ENCODE assay signal across 22 cellular contexts in the genomic region with DNA sequence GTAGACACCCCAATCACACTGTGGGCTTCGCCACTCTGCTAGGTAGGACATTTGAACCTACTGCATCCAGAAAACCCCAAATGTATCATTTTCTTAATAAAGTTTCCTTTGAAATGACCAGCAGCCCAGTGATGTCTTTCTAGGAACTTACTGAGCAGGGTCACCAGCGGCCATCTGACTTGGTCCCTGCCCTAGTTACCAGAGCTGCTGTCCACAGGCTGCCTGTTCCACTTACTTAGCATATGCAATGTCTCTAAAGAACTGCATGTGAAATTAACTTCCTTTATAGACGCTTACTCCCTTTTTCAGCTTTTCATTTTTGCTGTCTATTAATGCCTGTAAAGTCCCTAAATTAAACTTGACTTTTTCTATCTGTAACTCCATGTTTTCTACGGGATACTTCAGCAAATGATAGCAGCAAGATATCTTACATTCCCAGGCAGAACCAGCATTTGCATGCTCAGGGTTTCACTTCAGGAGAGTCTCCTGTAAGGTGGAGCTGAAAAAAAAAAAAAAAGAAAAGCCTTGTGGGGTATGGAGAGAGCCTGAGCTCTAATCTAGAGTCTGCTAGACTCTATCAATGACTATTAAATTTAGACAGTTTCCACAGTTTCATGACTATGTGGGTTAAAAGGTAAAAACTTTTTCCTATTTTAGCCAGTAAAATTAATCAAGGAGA.
DNase-seq lines count a peak whose midpoint lies in the region; ATAC-seq and TF ChIP-seq lines count a peak whose summit lies in the region.
"Had no signal": no experiment of that assay in that cellular context is flagged by ENCODE, and none has a peak within 500 bp of the region (broad histone marks: within the 10 kb centered on the region; RNA-seq: fewer than 3 reads in every experiment).

No MANE protein-coding gene starts in this region.

- H3K27me3 ChIP-seq in H9 (ENCODE audit: insufficient read depth, low read length) (no peaks in the 10 kb centered on the region), right cardiac atrium (ENCODE audit: control insufficient read depth, insufficient read depth) (no peaks in the 10 kb centered on the region), gastroesophageal sphincter (no peaks in the 10 kb centered on the region)
- H3K27me3 ChIP-seq: BE2C; BLaER1 treated with 17β-estradiol and CSF1 and Interleukin-3, amounts not matched to agents 10 nM and 100 nM had no signal

- H3K4me3 ChIP-seq in right cardiac atrium (ENCODE audit: low read length), result no peak overlapping the region
- no peak overlapping the region for H3K4me3 ChIP-seq in gastroesophageal sphincter
- H3K4me3 ChIP-seq: A549; BLaER1 treated with 17β-estradiol and CSF1 and Interleukin-3, amounts not matched to agents 10 nM and 100 nM had no signal

- no peak for TF ChIP-seq EP300 in gastroesophageal sphincter (IDR thresholded peaks at IDR 0.05)

- no peak for TF ChIP-seq CTCF in H9 (conservative IDR thresholded peaks at IDR 0.05)
- no peak for TF ChIP-seq CTCF in glutamatergic neuron (IDR thresholded peaks at IDR 0.05; ENCODE audit: partially characterized antibody, unreplicated experiment)
- no peak for TF ChIP-seq CTCF in nephron progenitor cell (IDR thresholded peaks at IDR 0.05)
- no peak for TF ChIP-seq CTCF in gastroesophageal sphincter (IDR thresholded peaks at IDR 0.05)

- no peak overlapping the region for H3K23ac ChIP-seq in H9 (ENCODE audit: insufficient read length, low read depth, low read length)

- no peak overlapping the region for H2BK120ac ChIP-seq in H9 (ENCODE audit: low read depth, low read length, poor library complexity, severe bottlenecking)

- H4K20me1 ChIP-seq in H9 (ENCODE audit: control insufficient read depth, insufficient read depth, insufficient read length), result no peaks in the 10 kb centered on the region
- H4K20me1 ChIP-seq: BLaER1 treated with 17β-estradiol and CSF1 and Interleukin-3, amounts not matched to agents 10 nM and 100 nM had no signal

- H3K79me1 ChIP-seq in H9 (ENCODE audit: insufficient read depth, low read depth, low read length, poor library complexity, severe bottlenecking), result peaks cover 3% of the 10 kb centered on the region

- no peak for TF ChIP-seq POLR2A in gastroesophageal sphincter (IDR thresholded peaks at IDR 0.05)

- no CpG with 5 or more reads among the region's 4 CpGs for WGBS in H9 (ENCODE audit: extremely low coverage, insufficient read length, low lambda C conversion rate)
- 71% methylated on average over 4 of the region's 4 CpGs for WGBS in right cardiac atrium
- 70 to 84% methylated on average over 2 to 4 of the region's 4 CpGs for WGBS in gastroesophageal sphincter (ENCODE audit: low coverage in 1 of 2), 2 donors

- no peak overlapping the region for H4K5ac ChIP-seq in H9 (ENCODE audit: insufficient read length, low read depth, low read length)

- no peak overlapping the region for H2BK20ac ChIP-seq in H9 (ENCODE audit: low read depth, low read length, poor library complexity, severe bottlenecking)

- ATAC-seq in right cardiac atrium (no peak), gastroesophageal sphincter (no peak)
- ATAC-seq: A549 had no signal

- no peaks in the 10 kb centered on the region for H3K36me3 ChIP-seq in gastroesophageal sphincter
- H3K36me3 ChIP-seq: BE2C; BLaER1 treated with 17β-estradiol and CSF1 and Interleukin-3, amounts not matched to agents 10 nM and 100 nM had no signal

- H3K4me3 Mint-ChIP-seq in H9 (no peak overlapping the region), glutamatergic neuron (ENCODE audit: unreplicated experiment) (peak overlapping the region; percentile 28), nephron progenitor cell (no peak overlapping the region)
- H3K4me3 Mint-ChIP-seq: CD14-positive monocyte; CD4-positive, alpha-beta T cell; CD8-positive, alpha-beta memory T cell had no signal

- H3K9ac ChIP-seq in H9 (ENCODE audit: extremely low read depth, insufficient read length, low read length), result no peak overlapping the region
- H3K9ac ChIP-seq: BLaER1 treated with 17β-estradiol and CSF1 and Interleukin-3, amounts not matched to agents 10 nM and 100 nM had no signal

- no peak overlapping the region for H3K4me2 ChIP-seq in H9 (ENCODE audit: insufficient read depth, insufficient read length, low read length)
- H3K4me2 ChIP-seq: A549; BLaER1 treated with 17β-estradiol and CSF1 and Interleukin-3, amounts not matched to agents 10 nM and 100 nM had no signal

- H3K27ac Mint-ChIP-seq in H9 (peak overlapping the region in 2 of 3 experiments; percentile 43 to 66; a peak in 5 of 7 replicates), glutamatergic neuron (ENCODE audit: unreplicated experiment) (no peak overlapping the region), nephron progenitor cell (no peak overlapping the region)
- H3K27ac Mint-ChIP-seq: CD14-positive monocyte; CD4-positive, alpha-beta T cell; CD8-positive, alpha-beta memory T cell had no signal

- no peak overlapping the region for H2BK15ac ChIP-seq in H9 (ENCODE audit: low read depth, low read length)

- H3K27me3 Mint-ChIP-seq in H9 (ENCODE audit: low read depth) (no peaks in the 10 kb centered on the region), glutamatergic neuron (ENCODE audit: unreplicated experiment) (no peaks in the 10 kb centered on the region), nephron progenitor cell (ENCODE audit: low read depth, poor library complexity) (no peaks in the 10 kb centered on the region)
- H3K27me3 Mint-ChIP-seq: CD4-positive, alpha-beta T cell; CD8-positive, alpha-beta memory T cell had no signal

- H3T11ph ChIP-seq in H9 (ENCODE audit: low read length), result no peak overlapping the region

- H3K4me1 Mint-ChIP-seq in H9 (peaks cover 32 to 35% of the 10 kb centered on the region in 2 experiments), glutamatergic neuron (ENCODE audit: low read depth, unreplicated experiment) (peaks cover 19% of the 10 kb centered on the region), nephron progenitor cell (peaks cover 46% of the 10 kb centered on the region)
- H3K4me1 Mint-ChIP-seq: CD14-positive monocyte; CD8-positive, alpha-beta memory T cell had no signal

- no peak overlapping the region for H3K56ac ChIP-seq in H9 (ENCODE audit: insufficient read length, low read depth, low read length)

- H3K27ac ChIP-seq in H9 (ENCODE audit: insufficient read length, low read depth, low read length), result no peak overlapping the region
- no peak overlapping the region for H3K27ac ChIP-seq in right cardiac atrium (ENCODE audit: low read length)
- no peak overlapping the region for H3K27ac ChIP-seq in gastroesophageal sphincter
- H3K27ac ChIP-seq: A549; BLaER1 treated with 17β-estradiol and CSF1 and Interleukin-3, amounts not matched to agents 10 nM and 100 nM had no signal

- peaks cover 0 to 7% (median 0%) of the 10 kb centered on the region in 3 experiments; a peak in 2 of 7 replicates for H3K36me3 Mint-ChIP-seq in H9 (ENCODE audit: insufficient read depth in 1 of 3, low read depth in 3 of 3)
- peaks cover 9% of the 10 kb centered on the region for H3K36me3 Mint-ChIP-seq in glutamatergic neuron (ENCODE audit: unreplicated experiment)
- H3K36me3 Mint-ChIP-seq in nephron progenitor cell (ENCODE audit: low read depth), result peaks cover 29% of the 10 kb centered on the region
- H3K36me3 Mint-ChIP-seq: CD14-positive monocyte; CD8-positive, alpha-beta memory T cell had no signal

- H3K14ac ChIP-seq in H9 (ENCODE audit: insufficient read depth, low read length), result no peak overlapping the region

- no peak overlapping the region for H2AFZ ChIP-seq in H9 (ENCODE audit: low read length)

- H2BK12ac ChIP-seq in H9 (ENCODE audit: insufficient read length, low read depth, low read length), result no peak overlapping the region

- H3K4ac ChIP-seq in H9 (ENCODE audit: low read depth, low read length), result no peak overlapping the region

- H3K23me2 ChIP-seq in H9 (ENCODE audit: insufficient read length, low read depth, low read length, poor library complexity, severe bottlenecking), result no peaks in the 10 kb centered on the region

- no peak overlapping the region for H4K8ac ChIP-seq in H9 (replicated peaks; ENCODE audit: insufficient read length, low read depth, low read length)

- H4K91ac ChIP-seq in H9 (ENCODE audit: insufficient read length, low read depth, low read length), result no peak overlapping the region

- H3K9me3 Mint-ChIP-seq in H9, result no peaks in the 10 kb centered on the region
- H3K9me3 Mint-ChIP-seq in glutamatergic neuron (ENCODE audit: unreplicated experiment), result no peaks in the 10 kb centered on the region
- H3K9me3 Mint-ChIP-seq in nephron progenitor cell, result no peaks in the 10 kb centered on the region

- H3K18ac ChIP-seq in H9 (ENCODE audit: insufficient read length, low read depth, low read length), result no peak overlapping the region

- DNase-seq in H9 (no peak), NCI-H526 treated with DMSO at 0.1 percent for 48 hours (lab: John Stamatoyannopoulos, UW) (peak; percentile 56), glutamatergic neuron (no peak), right cardiac atrium (no peak), nephron progenitor cell (no peak)
- DNase-seq: 8988T; ACHN; AML-193; BE2C; Calu3; CD4-positive, alpha-beta T cell; CD8-positive, alpha-beta memory T cell; COR-L47; DMS53; DMS79 treated with DMSO at 0.1 percent for 48 hours; GF-D8; GOT3; HCEC 1CT had no signal

- intact Hi-C loops in right cardiac atrium (cut with DNase I), result no loop called here

- no peak overlapping the region for H2AK5ac ChIP-seq in H9 (ENCODE audit: insufficient read length, low read length)

- H3K4me1 ChIP-seq in H9 (ENCODE audit: insufficient read depth, low read length), result peaks cover 18% of the 10 kb centered on the region; the same call in 1 of the 2 replicates
- no peaks in the 10 kb centered on the region for H3K4me1 ChIP-seq in right cardiac atrium (ENCODE audit: control insufficient read depth, insufficient read depth, low read length)
- H3K4me1 ChIP-seq in gastroesophageal sphincter, result no peaks in the 10 kb centered on the region
- H3K4me1 ChIP-seq: A549; BE2C; BLaER1 treated with 17β-estradiol and CSF1 and Interleukin-3, amounts not matched to agents 10 nM and 100 nM had no signal

- no peak overlapping the region for H2BK5ac ChIP-seq in H9 (ENCODE audit: insufficient read length, low read length)

- H3K79me2 ChIP-seq in H9 (ENCODE audit: insufficient read depth, low read length), result peaks cover 1% of the 10 kb centered on the region

- H3K9me3 ChIP-seq in H9 (ENCODE audit: control insufficient read depth, low read depth, low read length) (no peaks in the 10 kb centered on the region), right cardiac atrium (ENCODE audit: control insufficient read depth, low read length) (no peaks in the 10 kb centered on the region), gastroesophageal sphincter (no peaks in the 10 kb centered on the region)
- H3K9me3 ChIP-seq: A549; BE2C; BLaER1 treated with 17β-estradiol and CSF1 and Interleukin-3, amounts not matched to agents 10 nM and 100 nM had no signal

Comparison
In these comparisons a context has a peak if more than half of its experiments do, and no peak if none do; other contexts are left out.
1. H3K27ac Mint-ChIP-seq: peak in H9 (2 of 3); none in glutamatergic neuron (single experiment) and nephron progenitor cell (single experiment).